Comparison of ENCODE assay signal across 10 cellular contexts in the genomic region with DNA sequence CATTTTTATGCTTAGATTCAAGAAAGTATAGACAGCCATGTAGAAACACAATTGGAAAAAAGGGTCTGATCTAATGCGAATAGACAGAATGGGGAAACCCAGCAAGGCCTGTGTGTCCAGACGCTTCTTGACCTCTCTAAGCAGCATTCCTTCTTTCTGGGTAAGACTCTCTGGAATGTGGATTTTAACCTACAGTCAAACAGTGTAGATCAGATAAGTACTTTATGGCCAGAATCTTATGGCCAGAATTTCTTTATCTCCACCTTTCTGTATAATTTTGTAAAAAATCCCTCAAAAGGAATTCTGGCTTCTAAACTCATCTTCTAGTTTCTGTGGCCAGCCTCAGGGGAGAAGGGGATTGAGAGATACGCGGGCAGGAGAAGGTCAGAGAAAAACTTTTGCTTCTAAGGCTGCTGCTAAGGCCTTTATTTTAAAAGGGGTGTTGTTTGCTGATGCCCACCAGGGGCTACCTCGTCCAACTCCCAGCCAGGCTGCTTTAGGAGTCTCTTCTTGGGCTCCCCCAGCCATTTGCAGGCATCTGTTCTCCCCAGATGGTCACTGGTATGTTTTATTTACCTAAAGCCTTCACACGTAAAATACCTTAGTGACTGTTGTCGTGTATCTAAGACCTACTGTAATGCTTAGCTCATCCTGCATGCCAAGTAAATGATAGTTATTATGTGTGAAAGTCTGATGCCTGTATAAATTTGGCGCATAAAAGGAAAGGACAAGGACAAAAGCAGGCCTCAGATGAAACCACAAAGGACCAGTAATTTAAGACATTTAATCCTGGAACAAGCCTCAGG.
DNase-seq lines count a peak whose midpoint lies in the region; ATAC-seq and TF ChIP-seq lines count a peak whose summit lies in the region.
"Had no signal": no experiment of that assay in that cellular context is flagged by ENCODE, and none has a peak within 500 bp of the region (broad histone marks: within the 10 kb centered on the region; RNA-seq: fewer than 3 reads in every experiment).

No MANE protein-coding gene starts in this region.

- peak; percentile 20 for TF ChIP-seq CTCF in cardiac muscle cell (IDR thresholded peaks at IDR 0.05; ENCODE audit: low read depth, low read length)
- TF ChIP-seq CTCF in WI38 (IDR thresholded peaks at IDR 0.05; ENCODE audit: low read depth, low read length), result peak; percentile 30; the same call in 1 of the 2 replicates
- TF ChIP-seq CTCF in upper lobe of right lung (IDR thresholded peaks at IDR 0.05), result no peak

- H3K27me3 ChIP-seq in cardiac muscle cell (no peaks in the 10 kb centered on the region), upper lobe of right lung (no peaks in the 10 kb centered on the region)
- H3K27me3 ChIP-seq: BLaER1 treated with 17β-estradiol and CSF1 and Interleukin-3, amounts not matched to agents 10 nM and 100 nM had no signal

- peak overlapping the region; percentile 86 for H3K27ac ChIP-seq in cardiac muscle cell
- H3K27ac ChIP-seq in upper lobe of right lung, result peak overlapping the region; percentile 9
- H3K27ac ChIP-seq: BLaER1 treated with 17β-estradiol and CSF1 and Interleukin-3, amounts not matched to agents 10 nM and 100 nM had no signal

- H3K9me3 ChIP-seq in cardiac muscle cell (ENCODE audit: low read depth) (no peaks in the 10 kb centered on the region), upper lobe of right lung (no peaks in the 10 kb centered on the region)

- H3K4me1 ChIP-seq in cardiac muscle cell (ENCODE audit: low read depth) (peaks cover 25% of the 10 kb centered on the region), upper lobe of right lung (peaks cover 26% of the 10 kb centered on the region)

- intact Hi-C loops in Right ventricle myocardium superior (cut with DNase I), result no loop called here
- intact Hi-C loops in upper lobe of right lung (cut with DNase I), result no loop called here
- intact Hi-C loops in cardiac septum (cut with DNase I), result no loop called here

- ATAC-seq in Right ventricle myocardium superior (ENCODE audit: poor library complexity) (no peak), upper lobe of right lung (peak; percentile 71), HG03135 (IDR thresholded peaks at IDR 0.05; ENCODE audit: unreplicated experiment) (no peak)
- ATAC-seq: sciatic nerve had no signal

- DNase-seq in cardiac muscle cell (ENCODE audit: low read depth in 1 of 2, low spot score in 1 of 2), result peak; percentile 46 to 78
- DNase-seq in Right ventricle myocardium superior, result no peak
- DNase-seq in iris pigment epithelial cell (ENCODE audit: low read depth), result peak; percentile 95
- DNase-seq in upper lobe of right lung, result no peak
- DNase-seq in HuH-7.5 (ENCODE audit: low spot score), result no peak
- no peak for DNase-seq in cardiac septum (ENCODE audit: low spot score)

- H3K36me3 ChIP-seq in cardiac muscle cell (no peaks in the 10 kb centered on the region), upper lobe of right lung (peaks cover 6% of the 10 kb centered on the region)

- H3K4me3 ChIP-seq in cardiac muscle cell (no peak overlapping the region), WI38 (ENCODE audit: low read depth, low read length) (no peak overlapping the region), upper lobe of right lung (no peak overlapping the region)
- H3K4me3 ChIP-seq: BLaER1 treated with 17β-estradiol and CSF1 and Interleukin-3, amounts not matched to agents 10 nM and 100 nM had no signal

Comparison
In these comparisons a context has a peak if more than half of its experiments do, and no peak if none do; other contexts are left out.
1. DNase-seq: peak in cardiac muscle cell (2 of 2) and iris pigment epithelial cell (single experiment); none in Right ventricle myocardium superior (single experiment), upper lobe of right lung (single experiment), HuH-7.5 (single experiment) and cardiac septum (single experiment).